Comparison of ENCODE assay signal across 9 cellular contexts in the genomic region with DNA sequence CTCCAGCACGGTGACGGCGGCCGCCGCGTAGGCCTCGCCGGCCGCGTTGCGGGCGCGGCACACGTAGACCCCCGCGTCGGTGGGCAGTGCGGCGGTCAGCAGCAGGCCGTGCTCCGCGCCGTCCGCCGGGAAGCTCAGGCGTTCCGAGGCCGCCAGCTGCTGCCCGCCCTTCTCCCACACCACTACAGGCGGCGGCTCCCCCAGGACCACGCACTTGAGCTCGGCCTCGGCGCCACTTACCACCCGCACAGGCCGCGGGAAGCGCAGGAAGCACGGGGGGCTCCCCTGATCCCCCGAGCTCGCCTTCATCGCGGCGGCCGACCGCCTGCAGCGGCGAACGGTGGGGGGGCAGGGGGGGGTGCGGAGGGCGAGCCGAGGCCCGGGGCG. TPM values are rescaled to one million over a fixed set of nuclear protein-coding genes. Genes with fewer than 3 reads are reported as not detected.
DNase-seq lines count a peak whose midpoint lies in the region; TF ChIP-seq lines count a peak whose summit lies in the region.
"Had no signal": no experiment of that assay in that cellular context is flagged by ENCODE, and none has a peak within 500 bp of the region (broad histone marks: within the 10 kb centered on the region; RNA-seq: fewer than 3 reads in every experiment).

No MANE protein-coding gene starts in this region.

- H3K79me2 ChIP-seq in OCI-LY7 (ENCODE audit: insufficient read depth, low read depth, low read length) = no peaks in the 10 kb centered on the region

- DNase-seq in DMS79 treated with DMSO at 0.1 percent for 48 hours (lab: John Stamatoyannopoulos, UW) = peak; percentile 3
- no peak for DNase-seq in DMS79 (lab: John Stamatoyannopoulos, UW)
- DNase-seq in breast epithelium (ENCODE audit: low spot score in 2 of 2) = no peak
- peak; percentile 15 for DNase-seq in kidney tubule cell (ENCODE audit: low spot score)
- no peak for DNase-seq in suprapubic skin (ENCODE audit: low spot score in 2 of 2)
- DNase-seq in NCI-H2029 treated with DMSO at 0.1 percent for 48 hours (lab: John Stamatoyannopoulos, UW) = no peak
- DNase-seq in activated CD4-positive, alpha-beta T cell treated with anti-CD3 and anti-CD28 coated beads for 4 hours = no peak
- DNase-seq in OCI-LY7 (ENCODE audit: low spot score) = no peak

- H3K4me3 ChIP-seq in breast epithelium = peak overlapping the region; percentile 67 to 99 (median 76)
- H3K4me3 ChIP-seq in suprapubic skin = peak overlapping the region; percentile 93
- H3K4me3 ChIP-seq in OCI-LY7 (ENCODE audit: low read depth, low read length, poor library complexity, severe bottlenecking) = no peak overlapping the region

- CTCF ChIA-PET in OCI-LY7 (lab: Charles Lee; ENCODE audit: unreplicated experiment) = no interaction called here

- no peak overlapping the region for H2AFZ ChIP-seq in OCI-LY7 (ENCODE audit: low read length)

- TF ChIP-seq POLR2A in breast epithelium (IDR thresholded peaks at IDR 0.05) (no peak), suprapubic skin (IDR thresholded peaks at IDR 0.05) (no peak)

- no TSS peak for BruUV-seq in OCI-LY7 (replicated peaks; lab: Mats Ljungman, UMichigan)

- no CpG with 5 or more reads among the region's 55 CpGs for WGBS in suprapubic skin

- intact Hi-C loops in breast epithelium (cut with DNase I; ENCODE audit: low total_unique reads) (no loop called here), OCI-LY7 (cut with micrococcal nuclease; ENCODE audit: unreplicated experiment) (no loop called here)

- TF ChIP-seq CTCF in breast epithelium (IDR thresholded peaks at IDR 0.05) = no peak
- no peak for TF ChIP-seq CTCF in suprapubic skin (IDR thresholded peaks at IDR 0.05)
- no peak for TF ChIP-seq CTCF in OCI-LY7 (conservative IDR thresholded peaks at IDR 0.05; ENCODE audit: low read length)

- no peak overlapping the region for H3K4me2 ChIP-seq in OCI-LY7 (ENCODE audit: low read length)

- H3K27me3 ChIP-seq in breast epithelium = no peaks in the 10 kb centered on the region
- H3K27me3 ChIP-seq in suprapubic skin = peaks cover 9% of the 10 kb centered on the region

- no peaks in the 10 kb centered on the region for H3K9me3 ChIP-seq in breast epithelium
- no peaks in the 10 kb centered on the region for H3K9me3 ChIP-seq in suprapubic skin
- no peaks in the 10 kb centered on the region for H3K9me3 ChIP-seq in OCI-LY7 (ENCODE audit: low read length)

- H3K36me3 ChIP-seq in breast epithelium (no peaks in the 10 kb centered on the region), suprapubic skin (peaks cover 17% of the 10 kb centered on the region), OCI-LY7 (ENCODE audit: insufficient read depth, low read length) (no peaks in the 10 kb centered on the region)

- H3K4me1 ChIP-seq in breast epithelium (no peaks in the 10 kb centered on the region), suprapubic skin (peaks cover 20% of the 10 kb centered on the region), OCI-LY7 (ENCODE audit: insufficient read depth, low read length, poor library complexity, severe bottlenecking) (no peaks in the 10 kb centered on the region)

- no peaks in the 10 kb centered on the region for H3K9me2 ChIP-seq in OCI-LY7 (ENCODE audit: insufficient read depth, low read length)

- no peaks in the 10 kb centered on the region for H4K20me1 ChIP-seq in OCI-LY7 (ENCODE audit: insufficient read depth, low read length)

- POLR2A ChIA-PET in OCI-LY7 (lab: Charles Lee) = no interaction called here

- no peak for TF ChIP-seq EP300 in suprapubic skin (IDR thresholded peaks at IDR 0.05)

- H3K27ac ChIP-seq in breast epithelium = peak overlapping the region; percentile 77 to 93
- peak overlapping the region; percentile 86 for H3K27ac ChIP-seq in suprapubic skin
- H3K27ac ChIP-seq in OCI-LY7 (ENCODE audit: low read depth, low read length, poor library complexity, severe bottlenecking) = no peak overlapping the region

RNA-seq across cellular contexts. Expression of gene OBSL1, which starts 0.4 kb away (rescaled TPM):
- total RNA-seq in breast epithelium = 10 to 100 TPM; 69.2 to 91.9 (median 73.1) TPM
- total RNA-seq in suprapubic skin = 10 to 100 TPM; 33.2 to 75.7 (median 43.7) TPM
- 0.25 TPM in 1 of 2 replicates, not detected in the other for total RNA-seq in OCI-LY7 (2014; rRNA removed; shearing (Covaris generic))
- total RNA-seq in OCI-LY7 (2022) = 0.18 TPM in 1 of 2 replicates, not detected in the other

RNA-seq across cellular contexts. Expression of gene INHA, which starts 1.2 kb away (rescaled TPM):
- under 1 TPM in 2 of 3 donors, not detected in 1; 0.64 to 0.73 TPM for total RNA-seq in breast epithelium
- total RNA-seq in suprapubic skin = 1 to 10 TPM in 2 of 4 donors, under 1 TPM in 1, not detected in 1; 0.34 to 3.5 (median 1.5) TPM
- total RNA-seq in OCI-LY7 (2014; rRNA removed; shearing (Covaris generic)) = not detected in 2 replicates
- total RNA-seq in OCI-LY7 (2022) = not detected in 2 replicates
- total RNA-seq: HT1080 had no signal

RNA-seq across cellular contexts. Expression of gene STK11IP, which starts 26.7 kb away (rescaled TPM):
- total RNA-seq in breast epithelium (10 to 100 TPM; 11.2 to 16.7 (median 15.7) TPM), suprapubic skin (10 to 100 TPM; 25.3 to 68.0 (median 29.2) TPM), OCI-LY7 (2022) (30.7 and 37.6 TPM in 2 replicates)
- 16.5 and 26.5 TPM in 2 replicates for total RNA-seq in OCI-LY7 (2014; rRNA removed; shearing (Covaris generic))

RNA-seq across cellular contexts. Expression of gene TMEM198, which starts 27.1 kb away (rescaled TPM):
- total RNA-seq in breast epithelium = 1 to 10 TPM; 1.6 to 1.9 (median 1.8) TPM
- total RNA-seq in suprapubic skin = 1 to 10 TPM in 3 of 4 donors, under 1 TPM in 1; 0.56 to 1.9 (median 1.4) TPM
- 1.4 and 2.5 TPM in 2 replicates for total RNA-seq in OCI-LY7 (2014; rRNA removed; shearing (Covaris generic))
- total RNA-seq in OCI-LY7 (2022) = 6.1 and 6.6 TPM in 2 replicates

RNA-seq across cellular contexts. Expression of gene CHPF, which starts 27.3 kb away (rescaled TPM):
- total RNA-seq in breast epithelium (10 to 100 TPM; 46.5 to 58.9 (median 49.0) TPM), suprapubic skin (10 to 100 TPM; 28.8 to 62.1 (median 49.3) TPM), OCI-LY7 (2022) (30.5 and 33.0 TPM in 2 replicates)
- 14.5 and 24.1 TPM in 2 replicates for total RNA-seq in OCI-LY7 (2014; rRNA removed; shearing (Covaris generic))

Comparison
In these comparisons a context has a peak if more than half of its experiments do, and no peak if none do; other contexts are left out.
1. DNase-seq: peak in DMS79 treated with DMSO at 0.1 percent for 48 hours (single experiment) and kidney tubule cell (single experiment); none in DMS79 (single experiment), breast epithelium (0 of 2), suprapubic skin (0 of 2), NCI-H2029 treated with DMSO at 0.1 percent for 48 hours (single experiment), activated CD4-positive, alpha-beta T cell treated with anti-CD3 and anti-CD28 coated beads for 4 hours (0 of 2) and OCI-LY7 (single experiment).
2. RNA of gene OBSL1, which starts 0.4 kb away (total RNA-seq): 69.2 to 91.9 TPM in breast epithelium and 33.2 to 75.7 TPM in suprapubic skin; 0.18 to 0.25 TPM in OCI-LY7; every median in the first group is over 10 times any median in the second.